ENCODE assay signal across 18 cellular contexts in genomic region chr1:6630027-6630426, GRCh38.
"Had no signal": no experiment of that assay in that cellular context is flagged by ENCODE, and none has a peak within 500 bp of the region (broad histone marks: within the 10 kb centered on the region; RNA-seq: fewer than 3 reads in every experiment).

No MANE protein-coding gene starts in this region.

- H3K27ac ChIP-seq: esophagus squamous epithelium, gastroesophageal sphincter, ovary, right lobe of liver had no signal

- FAIRE-seq: colon, urothelium cell line had no signal

- DNase-seq: esophagus squamous epithelium; foreskin fibroblast; glutamatergic neuron; islet precursor cell; mammary epithelial cell; mucosa of descending colon; ovary; right lobe of liver; stimulated activated CD4-positive, alpha-beta T cell treated with anti-CD3 and anti-CD28 coated beads, Interleukin-4, amount 100 ng/mL, for 1 hour; stimulated activated CD8-positive, alpha-beta memory T cell treated with anti-CD3 and anti-CD28 coated beads, Interleukin-4, amount 100 ng/mL, for 48 hours had no signal

- H3K4me3 ChIP-seq: esophagus squamous epithelium, gastroesophageal sphincter, mucosa of descending colon, ovary, right lobe of liver had no signal

- H3K27me3 Mint-ChIP-seq: dendritic cell treated with granulocyte-macrophage colony-stimulating factor and Interleukin-4, amounts not matched to agents 40 ng/mL and 50 ng/mL, for 4 days; naive thymus-derived CD8-positive, alpha-beta T cell; stimulated activated memory B cell treated with anti-CD40 and anti-IgM and Interleukin-4, amounts not matched to agents 10 μg/mL and 1 μg/mL and 100 μg/mL, for 72 hours; type B pancreatic cell had no signal

- H3K27me3 ChIP-seq: esophagus squamous epithelium, gastroesophageal sphincter, ovary, right lobe of liver had no signal

- H3K4me3 Mint-ChIP-seq: dendritic cell treated with granulocyte-macrophage colony-stimulating factor and Interleukin-4, amounts not matched to agents 40 ng/mL and 50 ng/mL, for 4 days; stimulated activated memory B cell treated with anti-CD40 and anti-IgM and Interleukin-4, amounts not matched to agents 10 μg/mL and 1 μg/mL and 100 μg/mL, for 72 hours had no signal

- H3K9me3 ChIP-seq: esophagus squamous epithelium, gastroesophageal sphincter, mucosa of descending colon, ovary, right lobe of liver had no signal

- H3K9me3 Mint-ChIP-seq: dendritic cell treated with granulocyte-macrophage colony-stimulating factor and Interleukin-4, amounts not matched to agents 40 ng/mL and 50 ng/mL, for 4 days; naive thymus-derived CD8-positive, alpha-beta T cell; stimulated activated memory B cell treated with anti-CD40 and anti-IgM and Interleukin-4, amounts not matched to agents 10 μg/mL and 1 μg/mL and 100 μg/mL, for 72 hours; type B pancreatic cell had no signal

- H3K36me3 ChIP-seq: ovary had no signal

- H3K27ac Mint-ChIP-seq: dendritic cell treated with granulocyte-macrophage colony-stimulating factor and Interleukin-4, amounts not matched to agents 40 ng/mL and 50 ng/mL, for 4 days; stimulated activated memory B cell treated with anti-CD40 and anti-IgM and Interleukin-4, amounts not matched to agents 10 μg/mL and 1 μg/mL and 100 μg/mL, for 72 hours; type B pancreatic cell had no signal

- ATAC-seq: gastroesophageal sphincter; left lobe of liver; mucosa of descending colon; naive thymus-derived CD8-positive, alpha-beta T cell; right lobe of liver; stimulated activated memory B cell treated with anti-CD40 and anti-IgM and Interleukin-4, amounts not matched to agents 10 μg/mL and 1 μg/mL and 100 μg/mL, for 72 hours had no signal
